In genomic region chr1:24151175-24151533, GRCh38 we compare ENCODE assay signal across 10 cellular contexts. TPM values are rescaled to one million over a fixed set of nuclear protein-coding genes. Genes with fewer than 3 reads are reported as not detected.
DNase-seq lines count a peak whose midpoint lies in the region; ATAC-seq, FAIRE-seq and TF ChIP-seq lines count a peak whose summit lies in the region.
"Had no signal": no experiment of that assay in that cellular context is flagged by ENCODE, and none has a peak within 500 bp of the region (broad histone marks: within the 10 kb centered on the region; RNA-seq: fewer than 3 reads in every experiment).

No MANE protein-coding gene starts in this region.

- H3K4me1 ChIP-seq in small intestine (ENCODE audit: control insufficient read depth in 2 of 2, insufficient read depth in 1 of 2, low read depth in 1 of 2, low read length in 1 of 2), result no peaks in the 10 kb centered on the region

- intact Hi-C loops in activated CD4-positive, alpha-beta T cell treated with anti-CD3 and anti-CD28 coated beads, Interleukin-2, amount 10 ng/mL, durations not matched to agents 24 days and 14 days (cut with micrococcal nuclease), result loop anchor here (2.0 kb wide), 3 partner anchors 42 to 484 kb away; no protein-coding TSS in a partner anchor
- intact Hi-C loops in head of caudate nucleus (cut with DNase I), result no loop called here

- peak overlapping the region; percentile 74 for H3K4me3 Mint-ChIP-seq in activated CD4-positive, alpha-beta T cell treated with anti-CD3 and anti-CD28 coated beads, Interleukin-2, amount 10 ng/mL, durations not matched to agents 24 days and 14 days

- no peak for DNase-seq in activated CD4-positive, alpha-beta T cell treated with anti-CD3 and anti-CD28 coated beads, Interleukin-2, amount 10 ng/mL, durations not matched to agents 24 days and 14 days
- no peak for DNase-seq in activated CD4-positive, alpha-beta T cell treated with anti-CD3 and anti-CD28 coated beads, Interleukin-2, amount 50 U/mL, for 1 hour
- DNase-seq in NCI-H748 treated with DMSO at 0.1 percent for 48 hours (lab: John Stamatoyannopoulos, UW) (peak; percentile 59), head of caudate nucleus (peak in 28 of 42 donors; percentile 11 to 81 (median 42)), small intestine (peak; percentile 93), globus pallidus (ENCODE audit: low spot score) (no peak), omental fat pad (ENCODE audit: low spot score) (no peak)
- DNase-seq in stimulated activated CD8-positive, alpha-beta memory T cell treated with anti-CD3 and anti-CD28 coated beads, Interleukin-4, amount 100 ng/mL, for 48 hours, result no peak

- no peak overlapping the region for H3K27ac Mint-ChIP-seq in activated CD4-positive, alpha-beta T cell treated with anti-CD3 and anti-CD28 coated beads, Interleukin-2, amount 10 ng/mL, durations not matched to agents 24 days and 14 days

- no peaks in the 10 kb centered on the region for H3K36me3 ChIP-seq in small intestine (ENCODE audit: control insufficient read depth in 2 of 2, insufficient read depth in 2 of 2, low read length in 2 of 2)
- H3K36me3 ChIP-seq: upper lobe of right lung had no signal

- no peak for FAIRE-seq in small intestine (lab: Jason Lieb, UNC)

- H3K4me1 Mint-ChIP-seq in activated CD4-positive, alpha-beta T cell treated with anti-CD3 and anti-CD28 coated beads, Interleukin-2, amount 10 ng/mL, durations not matched to agents 24 days and 14 days, result peaks cover 15% of the 10 kb centered on the region

- WGBS in small intestine, 3 donors, result 5 to 16% (median 9%) methylated on average over 12 of the region's 12 CpGs

- peak overlapping the region; percentile 88 for H3K27ac ChIP-seq in small intestine (ENCODE audit: low read depth in 1 of 2, low read length in 1 of 2)
- H3K27ac ChIP-seq: upper lobe of right lung had no signal

- H3K9me3 ChIP-seq in small intestine (ENCODE audit: control insufficient read depth, low read depth), result no peaks in the 10 kb centered on the region
- H3K9me3 ChIP-seq: upper lobe of right lung had no signal

- no peak for TF ChIP-seq CTCF in omental fat pad (IDR thresholded peaks at IDR 0.05)

- no peaks in the 10 kb centered on the region for H3K27me3 ChIP-seq in small intestine (ENCODE audit: control insufficient read depth in 2 of 2, insufficient read depth in 2 of 2, low read length in 2 of 2)

- peaks cover 35% of the 10 kb centered on the region for H3K27me3 Mint-ChIP-seq in activated CD4-positive, alpha-beta T cell treated with anti-CD3 and anti-CD28 coated beads, Interleukin-2, amount 10 ng/mL, durations not matched to agents 24 days and 14 days

- ATAC-seq in omental fat pad (ENCODE audit: low FRiP score), result no peak

- H3K4me3 ChIP-seq in small intestine (ENCODE audit: low read depth in 1 of 2, low read length in 2 of 2), result no peak overlapping the region
- H3K4me3 ChIP-seq: upper lobe of right lung had no signal

- H3K36me3 Mint-ChIP-seq in activated CD4-positive, alpha-beta T cell treated with anti-CD3 and anti-CD28 coated beads, Interleukin-2, amount 10 ng/mL, durations not matched to agents 24 days and 14 days (ENCODE audit: low read depth), result no peaks in the 10 kb centered on the region

- no peaks in the 10 kb centered on the region for H3K9me3 Mint-ChIP-seq in activated CD4-positive, alpha-beta T cell treated with anti-CD3 and anti-CD28 coated beads, Interleukin-2, amount 10 ng/mL, durations not matched to agents 24 days and 14 days

RNA-seq across cellular contexts. Expression of gene IL22RA1, which starts 8.2 kb away (rescaled TPM):
- not detected in 2 replicates for total RNA-seq in activated CD4-positive, alpha-beta T cell treated with anti-CD3 and anti-CD28 coated beads, Interleukin-2, amount 10 ng/mL, durations not matched to agents 24 days and 14 days
- polyA plus RNA-seq in small intestine, result 10 to 100 TPM; 16.3 to 29.1 (median 21.3) TPM
- 1 to 10 TPM in 1 of 4 donors, under 1 TPM in 3; 0.12 to 1.2 (median 0.39) TPM for total RNA-seq in omental fat pad

RNA-seq across cellular contexts. Expression of gene IFNLR1, which starts 35.9 kb away (rescaled TPM):
- 5.3 and 5.6 TPM in 2 replicates for total RNA-seq in activated CD4-positive, alpha-beta T cell treated with anti-CD3 and anti-CD28 coated beads, Interleukin-2, amount 10 ng/mL, durations not matched to agents 24 days and 14 days
- polyA plus RNA-seq in small intestine, result 1 to 10 TPM; 4.8 to 8.1 (median 5.7) TPM
- total RNA-seq in omental fat pad, result 1 to 10 TPM in 3 of 4 donors, not detected in 1; 1.1 to 4.6 (median 1.8) TPM

RNA-seq across cellular contexts. Expression of gene MYOM3, which starts 39.2 kb away (rescaled TPM):
- not detected in 2 replicates for total RNA-seq in activated CD4-positive, alpha-beta T cell treated with anti-CD3 and anti-CD28 coated beads, Interleukin-2, amount 10 ng/mL, durations not matched to agents 24 days and 14 days
- polyA plus RNA-seq in small intestine, result 1 to 10 TPM; 1.7 to 5.8 (median 5.7) TPM
- total RNA-seq in omental fat pad, result under 1 TPM; 0.13 to 0.79 (median 0.32) TPM
- total RNA-seq: fibroblast of lung had no signal
- polyA plus RNA-seq: fibroblast of lung had no signal

Comparison
In these comparisons a context has a peak if more than half of its experiments do, and no peak if none do; other contexts are left out.
1. DNase-seq: peak in NCI-H748 treated with DMSO at 0.1 percent for 48 hours (single experiment), head of caudate nucleus (28 of 42) and small intestine (single experiment); none in activated CD4-positive, alpha-beta T cell treated with anti-CD3 and anti-CD28 coated beads, Interleukin-2, amount 10 ng/mL, durations not matched to agents 24 days and 14 days (single experiment), activated CD4-positive, alpha-beta T cell treated with anti-CD3 and anti-CD28 coated beads, Interleukin-2, amount 50 U/mL, for 1 hour (single experiment), globus pallidus (single experiment), stimulated activated CD8-positive, alpha-beta memory T cell treated with anti-CD3 and anti-CD28 coated beads, Interleukin-4, amount 100 ng/mL, for 48 hours (single experiment) and omental fat pad (single experiment).